Comparison of ENCODE assay signal across 8 cellular contexts in the genomic region with DNA sequence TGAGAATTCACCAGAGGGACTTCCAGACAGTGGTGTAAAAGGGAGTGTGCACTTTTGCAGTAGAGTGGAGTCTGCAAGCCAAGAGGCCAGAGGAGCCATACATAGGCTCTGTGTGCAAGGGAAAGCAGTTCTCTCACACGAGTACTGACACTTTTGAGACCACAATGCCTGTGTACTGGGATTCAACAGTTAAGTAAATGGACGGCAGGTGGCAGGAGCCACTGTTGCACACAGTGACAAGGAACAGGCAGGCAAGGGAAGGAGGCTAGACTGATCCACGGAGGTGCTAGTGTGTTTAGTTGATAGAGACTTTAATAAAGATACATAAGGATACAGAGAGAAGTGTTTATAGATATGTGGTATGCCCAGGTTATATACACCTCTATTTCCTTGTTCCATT.
DNase-seq lines count a peak whose midpoint lies in the region; ATAC-seq, FAIRE-seq and TF ChIP-seq lines count a peak whose summit lies in the region.
"Had no signal": no experiment of that assay in that cellular context is flagged by ENCODE, and none has a peak within 500 bp of the region (broad histone marks: within the 10 kb centered on the region; RNA-seq: fewer than 3 reads in every experiment).

No MANE protein-coding gene starts in this region.

- no peak for TF ChIP-seq POLR2A in H1 (IDR thresholded peaks at IDR 0.05; ENCODE audit: control extremely low read depth in 1 of 2, low read depth in 2 of 2, low read length in 2 of 2)

- no peak overlapping the region for H2AFZ ChIP-seq in PC-3 (ENCODE audit: low read length)
- no peak overlapping the region for H2AFZ ChIP-seq in H1 (ENCODE audit: low read length)

- no peak overlapping the region for H4K8ac ChIP-seq in H1 (ENCODE audit: extremely low read depth, insufficient read depth, low read length)

- ATAC-seq in PC-3 (no peak), GM19035 (IDR thresholded peaks at IDR 0.05; ENCODE audit: unreplicated experiment) (no peak)
- ATAC-seq: Panc1 had no signal

- H3K9me3 ChIP-seq in PC-3 (ENCODE audit: low read length) (no peaks in the 10 kb centered on the region), H1 (ENCODE audit: insufficient read depth in 2 of 2, low read depth in 1 of 2, low read length in 1 of 2) (no peaks in the 10 kb centered on the region)

- no peak overlapping the region for H3K56ac ChIP-seq in H1 (replicated peaks; ENCODE audit: insufficient read length, low read depth, low read length)

- no peak overlapping the region for H2BK15ac ChIP-seq in H1 (ENCODE audit: low read length)

- POLR2A ChIA-PET in PC-3 (lab: Charles Lee; ENCODE audit: unreplicated experiment) (no interaction called here), H1 (lab: Charles Lee; ENCODE audit: partially characterized antibody) (interaction anchor here (1.4 kb wide), 1 partner anchor 8 kb away, joined by 3 read pairs; no protein-coding TSS in a partner anchor)

- in situ Hi-C loops in GM13976 (cut with MboI; ENCODE audit: low sequenced_read_pairs, unreplicated experiment): no loop called here

- no peak overlapping the region for H4K5ac ChIP-seq in H1 (ENCODE audit: insufficient read length, low read depth, low read length)

- H2BK12ac ChIP-seq in H1 (ENCODE audit: low read depth, low read length): no peak overlapping the region

- peaks cover 16% of the 10 kb centered on the region for H3K79me1 ChIP-seq in H1 (ENCODE audit: low read depth, low read length)

- no peak overlapping the region for H2AK5ac ChIP-seq in H1 (ENCODE audit: low read depth, low read length)

- CTCF ChIA-PET in PC-3 (lab: Charles Lee): no interaction called here
- CTCF ChIA-PET in H1 (lab: Charles Lee; ENCODE audit: partially characterized antibody): interaction anchor here (1.0 to 3.9 kb wide), 8 partner anchors 10 to 48 kb away, joined by 3 to 23 read pairs (median 5); no protein-coding TSS in a partner anchor

- no peak for FAIRE-seq in H1 (lab: Jason Lieb, UNC)

- H3K9me2 ChIP-seq in PC-3 (replicated peaks; ENCODE audit: low read length): no peaks in the 10 kb centered on the region

- no peaks in the 10 kb centered on the region for H3K36me3 Mint-ChIP-seq in progenitor cell of endocrine pancreas (ENCODE audit: insufficient read depth)

- no peak overlapping the region for H2BK120ac ChIP-seq in H1 (replicated peaks; ENCODE audit: low read depth, low read length)

- 97% methylated on average over 3 of the region's 3 CpGs; no CpG with 5 or more reads in 1 of the 2 experiments for WGBS in H1 (ENCODE audit: extremely low coverage in 1 of 2, insufficient coverage in 1 of 2, insufficient read length in 1 of 2, insufficient replicate concordance in 2 of 2, low coverage in 1 of 2, low lambda C conversion rate in 2 of 2, missing lambda C conversion rate in 1 of 2), 2 experiments

- no peaks in the 10 kb centered on the region for H3K27me3 ChIP-seq in PC-3 (ENCODE audit: low read length)
- H3K27me3 ChIP-seq in H1 (replicated peaks in 1 of 4; ENCODE audit: control insufficient read depth in 3 of 4, extremely low read depth in 1 of 4, insufficient read depth in 3 of 4, low read length in 3 of 4): no peaks in the 10 kb centered on the region

- peak overlapping the region; percentile 44 for H3K27ac Mint-ChIP-seq in progenitor cell of endocrine pancreas

- H3K18ac ChIP-seq in H1 (ENCODE audit: extremely low read depth, low read length): no peak overlapping the region

- H3K79me2 ChIP-seq in PC-3 (ENCODE audit: low read length) (peaks cover 100% of the 10 kb centered on the region), H1 (ENCODE audit: control insufficient read depth in 1 of 2, insufficient read depth in 2 of 2, low read length in 2 of 2) (peaks cover 0 to 13% of the 10 kb centered on the region in 2 experiments; a peak in 1 of 4 replicates)

- DNase-seq in GM13976 (ENCODE audit: low spot score): no peak
- no peak for DNase-seq in PC-3
- DNase-seq in H1 (ENCODE audit: low read depth in 1 of 2, low spot score in 2 of 2): no peak
- DNase-seq in progenitor cell of endocrine pancreas (ENCODE audit: low spot score, unreplicated experiment): no peak
- DNase-seq in ecto neural progenitor cell (ENCODE audit: low spot score): no peak
- DNase-seq in anterior cingulate cortex (lab: John Stamatoyannopoulos, UW): no peak

- no peaks in the 10 kb centered on the region for H3K23me2 ChIP-seq in H1 (ENCODE audit: low read depth, low read length)

- H2BK20ac ChIP-seq in H1 (ENCODE audit: low read length): no peak overlapping the region

- no peaks in the 10 kb centered on the region for H3K27me3 Mint-ChIP-seq in progenitor cell of endocrine pancreas

- peaks cover 13% of the 10 kb centered on the region for H3F3A ChIP-seq in PC-3 (ENCODE audit: low read length, unreplicated experiment)

- H3K4me3 ChIP-seq in PC-3 (ENCODE audit: low read length): no peak overlapping the region
- H3K4me3 ChIP-seq in H1 (ENCODE audit: extremely low read depth in 1 of 4, insufficient read depth in 2 of 4, low read depth in 3 of 4, low read length in 4 of 4): no peak overlapping the region

- no peak for TF ChIP-seq EP300 in H1 (IDR thresholded peaks at IDR 0.05; ENCODE audit: borderline replicate concordance in 1 of 2, low read depth in 2 of 2, low read length in 2 of 2)

- H3K4ac ChIP-seq in H1 (replicated peaks; ENCODE audit: insufficient read length, low read depth, low read length): no peak overlapping the region

- no peak overlapping the region for H4K91ac ChIP-seq in H1 (replicated peaks; ENCODE audit: insufficient read length, low read length)

- intact Hi-C loops in PC-3 (cut with micrococcal nuclease): no loop called here

- peaks cover 20% of the 10 kb centered on the region for H3K4me1 Mint-ChIP-seq in progenitor cell of endocrine pancreas (ENCODE audit: low read depth)

- no TSS peak for BruUV-seq in PC-3 (replicated peaks; lab: Mats Ljungman, UMichigan)

- H3K4me1 ChIP-seq in PC-3 (ENCODE audit: insufficient read depth, low read length) (peaks cover 29% of the 10 kb centered on the region), H1 (replicated peaks in 1 of 4; ENCODE audit: control insufficient read depth in 3 of 4, insufficient read depth in 4 of 4, low read length in 3 of 4) (peaks cover 0 to 8% (median 4%) of the 10 kb centered on the region in 4 experiments; a peak in 4 of 7 replicates)

- peak overlapping the region; percentile 12; the same call in 1 of the 2 replicates for H2BK5ac ChIP-seq in H1 (ENCODE audit: low read depth, low read length)

- TF ChIP-seq CTCF in GM13976 (IDR thresholded peaks at IDR 0.05; ENCODE audit: borderline replicate concordance, control extremely low read depth, extremely low read depth, insufficient read depth, missing control alignments) (peak; percentile 13), PC-3 (conservative IDR thresholded peaks at IDR 0.05; ENCODE audit: low read depth, low read length) (no peak), H1 (IDR thresholded peaks at IDR 0.05; ENCODE audit: control extremely low read depth in 1 of 3, insufficient read depth in 1 of 3, low read depth in 1 of 3, low read length in 3 of 3) (no peak), progenitor cell of endocrine pancreas (IDR thresholded peaks at IDR 0.05; ENCODE audit: unreplicated experiment) (no peak)

- H3K4me2 ChIP-seq in PC-3 (ENCODE audit: low read length) (no peak overlapping the region), H1 (ENCODE audit: insufficient read depth in 1 of 2, low read depth in 2 of 2, low read length in 2 of 2) (no peak overlapping the region)

- H3K23ac ChIP-seq in H1 (ENCODE audit: insufficient read length): no peak overlapping the region

- H3K27ac ChIP-seq in PC-3 (ENCODE audit: low read length) (0 out of 2 replicates have a peak overlapping the region, but pooled peaks have one; percentile 11), H1 (ENCODE audit: low read depth, low read length) (no peak overlapping the region)

- no peak overlapping the region for H3K14ac ChIP-seq in H1 (ENCODE audit: insufficient read length)

- H3K4me3 Mint-ChIP-seq in progenitor cell of endocrine pancreas (ENCODE audit: low read depth): no peak overlapping the region

- H3K9me3 Mint-ChIP-seq in progenitor cell of endocrine pancreas (ENCODE audit: low read depth): no peaks in the 10 kb centered on the region

- H3K36me3 ChIP-seq in PC-3 (ENCODE audit: low read depth, low read length) (peaks cover 66% of the 10 kb centered on the region), H1 (ENCODE audit: control insufficient read depth in 2 of 4, insufficient read depth in 4 of 4, low read length in 3 of 4) (no peaks in the 10 kb centered on the region)

- H3K9ac ChIP-seq in PC-3 (ENCODE audit: low read length) (no peak overlapping the region), H1 (replicated peaks in 1 of 4; ENCODE audit: extremely low read depth in 1 of 4, low read depth in 3 of 4, low read length in 3 of 4) (no peak overlapping the region)

- no peak for TF ChIP-seq RAD21 in H1 (IDR thresholded peaks at IDR 0.05 in 1 of 2, conservative IDR thresholded peaks at IDR 0.05 in 1 of 2; ENCODE audit: low read depth in 2 of 2, low read length in 2 of 2)

- H4K20me1 ChIP-seq in PC-3 (ENCODE audit: low read length) (peaks cover 95% of the 10 kb centered on the region), H1 (replicated peaks in 1 of 2; ENCODE audit: control insufficient read depth in 1 of 2, insufficient read depth in 2 of 2, low read length in 2 of 2) (peaks cover 0 to 5% of the 10 kb centered on the region in 2 experiments)

TF ChIP-seq in H1, 55 proteins besides CTCF, POLR2A, EP300 and RAD21:
- TF ChIP-seq CHD1 (IDR thresholded peaks at IDR 0.05; ENCODE audit: low read depth, low read length): no peak
- no peak for TF ChIP-seq ASH2L (IDR thresholded peaks at IDR 0.05; ENCODE audit: low read length)
- TF ChIP-seq, protein P1, sequence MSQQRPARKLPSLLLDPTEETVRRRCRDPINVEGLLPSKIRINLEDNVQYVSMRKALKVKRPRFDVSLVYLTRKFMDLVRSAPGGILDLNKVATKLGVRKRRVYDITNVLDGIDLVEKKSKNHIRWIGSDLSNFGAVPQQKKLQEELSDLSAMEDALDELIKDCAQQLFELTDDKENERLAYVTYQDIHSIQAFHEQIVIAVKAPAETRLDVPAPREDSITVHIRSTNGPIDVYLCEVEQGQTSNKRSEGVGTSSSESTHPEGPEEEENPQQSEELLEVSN (IDR thresholded peaks at IDR 0.05): no peak
- no peak for TF ChIP-seq NANOG (IDR thresholded peaks at IDR 0.05; ENCODE audit: insufficient read depth, low read depth, low read length, poor library complexity, severe bottlenecking)
- TF ChIP-seq SRF (IDR thresholded peaks at IDR 0.05; ENCODE audit: low read depth, low read length): no peak
- TF ChIP-seq SP1 (IDR thresholded peaks at IDR 0.05; ENCODE audit: low read depth, low read length): no peak
